ENCODE assay signal across 8 cellular contexts in the genomic region with DNA sequence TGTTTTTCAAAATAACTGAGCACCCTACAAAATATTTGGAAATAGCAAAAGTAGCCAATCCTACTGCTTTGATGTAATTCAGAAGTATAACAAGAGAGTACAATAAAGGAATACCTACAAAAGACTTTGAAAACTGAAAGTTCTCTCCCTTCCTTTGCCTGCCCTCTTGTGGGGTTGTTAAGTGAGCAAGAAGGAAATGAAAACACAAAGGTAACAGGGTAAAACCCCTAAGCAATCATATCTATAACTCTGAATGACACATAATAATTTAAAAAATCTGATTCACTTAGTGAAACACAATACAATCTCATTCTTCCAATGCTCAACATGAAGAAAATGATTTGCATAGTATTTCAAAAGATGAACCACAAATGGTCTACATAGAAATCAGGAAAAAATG.
DNase-seq lines count a peak whose midpoint lies in the region; ATAC-seq, FAIRE-seq and TF ChIP-seq lines count a peak whose summit lies in the region.

No MANE protein-coding gene starts in this region.

- H3K4me3 ChIP-seq in kidney (ENCODE audit: low read length in 2 of 2): no peak overlapping the region

- no peaks in the 10 kb centered on the region for H3K9me3 ChIP-seq in kidney (ENCODE audit: control insufficient read depth in 1 of 2, low read length in 2 of 2)

- TF ChIP-seq CTCF in AG09319 (IDR thresholded peaks at IDR 0.05; ENCODE audit: low read depth, low read length): peak; percentile 46
- peak; percentile 82 for TF ChIP-seq CTCF in VCaP (conservative IDR thresholded peaks at IDR 0.05)
- peak; percentile 29 for TF ChIP-seq CTCF in kidney (IDR thresholded peaks at IDR 0.05; ENCODE audit: borderline replicate concordance, extremely low read depth, insufficient read depth)

- intact Hi-C loops in kidney (cut with DNase I): no loop called here

- DNase-seq in AG09319 (ENCODE audit: extremely low read depth, low read depth): no peak
- no peak for DNase-seq in kidney
- DNase-seq in SKM-1 treated with dmso at 0.1 percent for 144 hours (lab: John Stamatoyannopoulos, UW; ENCODE audit: unreplicated experiment): no peak
- no peak for DNase-seq in superior temporal gyrus (ENCODE audit: extremely low spot score)
- no peak for DNase-seq in activated effector memory CD4-positive, alpha-beta T cell treated with anti-CD3 and anti-CD28 coated beads, Interleukin-2, amount 50 U/mL, for 16 hours

- no peak overlapping the region for H3K9ac ChIP-seq in kidney (ENCODE audit: low read length in 2 of 2)

- peaks cover 0 to 2% of the 10 kb centered on the region in 2 donors for H3K36me3 ChIP-seq in kidney (ENCODE audit: control insufficient read depth in 1 of 2, insufficient read depth in 2 of 2, low read length in 2 of 2)

- peak; percentile 58 for ATAC-seq in GM18517 (IDR thresholded peaks at IDR 0.05; ENCODE audit: unreplicated experiment)
- peak; percentile 53 for ATAC-seq in HG03103 (IDR thresholded peaks at IDR 0.05; ENCODE audit: low read depth, unreplicated experiment)

- H3K27ac ChIP-seq in VCaP (no peak overlapping the region), kidney (ENCODE audit: low read depth in 2 of 2, low read length in 2 of 2) (no peak overlapping the region)

- H3K4me1 ChIP-seq in kidney (ENCODE audit: control insufficient read depth in 1 of 2, insufficient read depth in 1 of 2, low read depth in 1 of 2, low read length in 2 of 2): peaks cover 0 to 5% of the 10 kb centered on the region in 2 donors

- no peak for FAIRE-seq in kidney (lab: Jason Lieb, UNC)

Comparison
In these comparisons a context has a peak if more than half of its experiments do, and no peak if none do; other contexts are left out.
1. CTCF ChIP-seq: peak in every context shown above with its lines; median percentile 82 in VCaP; 46 in AG09319; 29 in kidney.